10 cellular contexts compared by ENCODE assay signal in the genomic region with DNA sequence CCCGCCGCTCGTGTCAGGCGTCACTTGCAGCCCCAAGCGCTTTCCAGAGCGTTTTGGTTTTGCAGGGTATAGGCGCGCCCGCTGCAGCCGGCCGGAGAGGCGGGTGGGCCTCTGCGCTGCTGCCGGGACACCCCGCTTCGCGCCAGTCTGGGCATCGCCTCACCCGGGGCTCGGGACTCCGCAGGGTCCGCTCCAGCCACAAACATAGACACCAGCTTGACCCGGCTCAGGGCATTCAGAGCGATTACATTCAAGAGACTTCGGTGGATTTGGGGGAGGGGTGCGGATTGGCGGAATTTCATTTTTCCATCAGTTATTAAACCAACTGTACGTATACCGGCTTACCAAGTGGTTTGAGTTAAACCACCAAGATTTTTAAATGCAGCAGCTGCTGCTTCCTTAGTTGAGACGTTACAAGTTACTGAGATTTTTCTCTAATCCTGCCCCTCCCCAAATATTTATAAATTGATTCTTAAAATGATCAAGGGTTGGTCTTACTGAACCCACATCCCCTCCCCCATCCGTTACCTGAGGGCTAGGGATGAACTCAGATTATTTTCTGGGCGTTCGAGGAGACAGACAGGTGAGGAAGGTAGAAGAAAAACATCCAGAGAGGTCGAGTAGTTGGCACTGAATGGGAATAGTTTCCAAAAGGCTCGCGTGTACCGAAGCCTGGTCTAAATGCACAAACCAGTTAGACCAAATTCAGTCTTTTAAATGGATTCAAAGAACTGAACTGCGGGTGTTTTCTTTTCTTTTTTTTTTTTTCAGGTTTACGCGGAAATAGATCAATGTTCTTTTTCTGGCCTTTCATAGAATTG. TPM values are rescaled to one million over a fixed set of nuclear protein-coding genes. Genes with fewer than 3 reads are reported as not detected.
DNase-seq lines count a peak whose midpoint lies in the region; ATAC-seq and TF ChIP-seq lines count a peak whose summit lies in the region.
"Had no signal": no experiment of that assay in that cellular context is flagged by ENCODE, and none has a peak within 500 bp of the region (broad histone marks: within the 10 kb centered on the region; RNA-seq: fewer than 3 reads in every experiment).

No MANE protein-coding gene starts in this region.

- intact Hi-C loops in natural killer cell (cut with micrococcal nuclease), result no loop called here
- intact Hi-C loops in uterus (cut with DNase I; ENCODE audit: low total_unique reads), result no loop called here

- H3K27me3 ChIP-seq in duodenal mucosa (ENCODE audit: control insufficient read depth in 1 of 2, insufficient read depth in 2 of 2, low read length in 2 of 2), result peaks cover 22 to 49% of the 10 kb centered on the region in 2 donors
- no peaks in the 10 kb centered on the region for H3K27me3 ChIP-seq in uterus

- H3K36me3 ChIP-seq in duodenal mucosa (ENCODE audit: control insufficient read depth in 1 of 2, insufficient read depth in 2 of 2, low read length in 2 of 2) (no peaks in the 10 kb centered on the region), uterus (no peaks in the 10 kb centered on the region)

- H3K9me3 ChIP-seq in duodenal mucosa (ENCODE audit: control insufficient read depth in 1 of 2, low read length in 2 of 2) (no peaks in the 10 kb centered on the region), uterus (no peaks in the 10 kb centered on the region)

- H3K27ac Mint-ChIP-seq in natural killer cell, result no peak overlapping the region

- H3K9me3 Mint-ChIP-seq in natural killer cell, result no peaks in the 10 kb centered on the region

- H3K27me3 Mint-ChIP-seq in natural killer cell (ENCODE audit: low read depth in 2 of 2), result peaks cover 56 to 64% of the 10 kb centered on the region in 2 donors

- H3K4me1 Mint-ChIP-seq in natural killer cell, result no peaks in the 10 kb centered on the region

- peak overlapping the region in 1 of 2 donors; percentile 12 for H3K9ac ChIP-seq in duodenal mucosa (ENCODE audit: low read depth in 1 of 2, low read length in 2 of 2)

- H3K4me1 ChIP-seq in duodenal mucosa (ENCODE audit: control insufficient read depth in 1 of 2, insufficient read depth in 2 of 2, low read length in 2 of 2), result peaks cover 14 to 26% of the 10 kb centered on the region in 2 donors
- no peaks in the 10 kb centered on the region for H3K4me1 ChIP-seq in uterus

- H3K27ac ChIP-seq in duodenal mucosa (ENCODE audit: low read depth, low read length) (no peak overlapping the region), uterus (no peak overlapping the region)

- H3K36me3 Mint-ChIP-seq in natural killer cell, result no peaks in the 10 kb centered on the region

- TF ChIP-seq CTCF in natural killer cell (IDR thresholded peaks at IDR 0.05) (no peak), uterus (IDR thresholded peaks at IDR 0.05) (no peak)

- no peak for TF ChIP-seq POLR2A in uterus (IDR thresholded peaks at IDR 0.05)

- H3K4me3 ChIP-seq in duodenal mucosa (ENCODE audit: low read depth in 1 of 2, low read length in 2 of 2) (peak overlapping the region; percentile 52 to 61), uterus (peak overlapping the region; percentile 44 to 45)

- peak overlapping the region; percentile 72 for H3K4me3 Mint-ChIP-seq in natural killer cell

- ATAC-seq in natural killer cell (peak in 1 of 3 donors; percentile 40), GM21529 (IDR thresholded peaks at IDR 0.05; ENCODE audit: unreplicated experiment) (no peak)

- peak; percentile 2 for DNase-seq in stimulated activated CD4-positive, alpha-beta T cell treated with anti-CD3 and anti-CD28 coated beads, Interleukin-12 subunit alpha, Interleukin-12 subunit beta, amount 100 ng/mL, for 4 hours
- no peak for DNase-seq in stimulated activated CD4-positive, alpha-beta T cell treated with anti-CD3 and anti-CD28 coated beads, Interleukin-4, amount 100 ng/mL, for 4 hours
- DNase-seq in natural killer cell, result no peak
- no peak for DNase-seq in uterus
- no peak for DNase-seq in SKM-1 treated with dmso at 0.1 percent for 144 hours (lab: John Stamatoyannopoulos, UW; ENCODE audit: unreplicated experiment)
- DNase-seq in epidermal melanocyte (ENCODE audit: insufficient read length, low spot score), result no peak
- DNase-seq: effector CD8-positive, alpha-beta T cell had no signal

RNA-seq across cellular contexts. Expression of a gene that starts 1.5 kb away (rescaled TPM):
- total RNA-seq in natural killer cell (not detected), uterus (10 to 100 TPM in 2 of 4 donors, 1 to 10 TPM in 2; 1.5 to 24.7 (median 7.4) TPM)
- total RNA-seq: mononuclear cell had no signal

RNA-seq across cellular contexts. Expression of a gene that starts 59.1 kb away (rescaled TPM):
- not detected for total RNA-seq in natural killer cell
- not detected for total RNA-seq in uterus
- total RNA-seq: mononuclear cell had no signal
